ENCODE assay signal across 1 cellular context in genomic region chr13:76823969-76824368, GRCh38.
TF ChIP-seq lines count a peak whose summit lies in the region.

No MANE protein-coding gene starts in this region.

TF ChIP-seq in GM23338, 12 proteins besides CTCF, POLR2A, EP300 and RAD21 (continued from another document):
- TF ChIP-seq ZNF462 (CRISPR knock-in tag; IDR thresholded peaks at IDR 0.05): no peak
- TF ChIP-seq STAT1 (IDR thresholded peaks at IDR 0.05; ENCODE audit: unreplicated experiment): no peak
- TF ChIP-seq ETS1 (IDR thresholded peaks at IDR 0.05): no peak
- TF ChIP-seq NANOG (IDR thresholded peaks at IDR 0.05; ENCODE audit: borderline replicate concordance): no peak
- TF ChIP-seq ZNF114 (CRISPR knock-in tag; IDR thresholded peaks at IDR 0.05): no peak
- TF ChIP-seq POLR2AphosphoS5 (IDR thresholded peaks at IDR 0.05; ENCODE audit: low read depth): no peak
- TF ChIP-seq JUNB (IDR thresholded peaks at IDR 0.05; ENCODE audit: unreplicated experiment): no peak
- no peak for TF ChIP-seq ZNF331 (CRISPR knock-in tag; IDR thresholded peaks at IDR 0.05; ENCODE audit: low read depth)
- no peak for TF ChIP-seq CREB1 (CRISPR knock-in tag; IDR thresholded peaks at IDR 0.05; ENCODE audit: low read depth)
- no peak for TF ChIP-seq EZH2 (IDR thresholded peaks at IDR 0.05; ENCODE audit: low read depth, unreplicated experiment)
TF ChIP-seq in GM23338: peak in this region for 0.
